In genomic region chr11:90556026-90556425, GRCh38 we compare ENCODE assay signal across 19 cellular contexts.
"Had no signal": no experiment of that assay in that cellular context is flagged by ENCODE, and none has a peak within 500 bp of the region (broad histone marks: within the 10 kb centered on the region; RNA-seq: fewer than 3 reads in every experiment).

No MANE protein-coding gene starts in this region.

- H3K9me3 ChIP-seq: lower lobe of right lung had no signal

- DNase-seq: dermis blood vessel endothelial cell; dorsolateral prefrontal cortex; effector CD4-positive, alpha-beta T cell; effector memory CD4-positive, alpha-beta T cell; glutamatergic neuron; head of caudate nucleus; hippocampal formation; immature natural killer cell; islet precursor cell; left cardiac atrium; left lung; left ventricle myocardium superior; lower lobe of right lung; mesenchymal stem cell; mucosa of descending colon had no signal

- H3K27ac ChIP-seq: coronary artery, dorsolateral prefrontal cortex, esophagus muscularis mucosa, foreskin keratinocyte, left lung, lower lobe of right lung had no signal

- H3K4me3 ChIP-seq: coronary artery, dorsolateral prefrontal cortex, esophagus muscularis mucosa, heart right ventricle, left lung, lower lobe of right lung, mucosa of descending colon had no signal

- ATAC-seq: mucosa of descending colon had no signal

- H3K4me1 ChIP-seq: foreskin keratinocyte, left lung, lower lobe of right lung had no signal

- H3K27me3 ChIP-seq: dorsolateral prefrontal cortex, esophagus muscularis mucosa, foreskin keratinocyte, heart right ventricle, left lung had no signal

- H3K36me3 ChIP-seq: esophagus muscularis mucosa, heart right ventricle, left lung, lower lobe of right lung had no signal
